ENCODE assay signal across 19 cellular contexts in genomic region chr3:10274601-10275000, GRCh38. TPM values are rescaled to one million over a fixed set of nuclear protein-coding genes. Genes with fewer than 3 reads are reported as not detected.
DNase-seq lines count a peak whose midpoint lies in the region; ATAC-seq and TF ChIP-seq lines count a peak whose summit lies in the region.
"Had no signal": no experiment of that assay in that cellular context is flagged by ENCODE, and none has a peak within 500 bp of the region (broad histone marks: within the 10 kb centered on the region; RNA-seq: fewer than 3 reads in every experiment).

No MANE protein-coding gene starts in this region.

- H3K4me3 ChIP-seq in HEK293 (ENCODE audit: low read depth, low read length) = no peak overlapping the region
- H3K4me3 ChIP-seq in mammary epithelial cell (replicated peaks in 1 of 3; ENCODE audit: insufficient read depth in 1 of 3, low read depth in 2 of 3, low read length in 3 of 3) = no peak overlapping the region
- H3K4me3 ChIP-seq in endodermal cell (ENCODE audit: low read length) = no peak overlapping the region
- H3K4me3 ChIP-seq: esophagus squamous epithelium, MG63 had no signal

- H3K4me2 ChIP-seq in mammary epithelial cell (ENCODE audit: insufficient read depth, low read depth, low read length) = no peak overlapping the region

- H3K27ac ChIP-seq in HEK293 (ENCODE audit: extremely low read depth, low read depth, low read length) (no peak overlapping the region), mammary epithelial cell (ENCODE audit: insufficient read depth, low read depth, low read length) (no peak overlapping the region), endodermal cell (ENCODE audit: low read depth, low read length) (no peak overlapping the region)
- H3K27ac ChIP-seq: esophagus squamous epithelium had no signal

- no peaks in the 10 kb centered on the region for H3K9me3 ChIP-seq in HEK293 (ENCODE audit: control insufficient read depth, insufficient read depth, low read depth, low read length)
- no peaks in the 10 kb centered on the region for H3K9me3 ChIP-seq in mammary epithelial cell (replicated peaks; ENCODE audit: insufficient read depth, low read length)
- no peaks in the 10 kb centered on the region for H3K9me3 ChIP-seq in endodermal cell (ENCODE audit: control insufficient read depth, low read length)
- H3K9me3 ChIP-seq: esophagus squamous epithelium, MG63 had no signal

- H3K27ac Mint-ChIP-seq in activated CD8-positive, alpha-beta T cell treated with anti-CD3 and anti-CD28 coated beads for 36 hours = peak overlapping the region; percentile 22
- H3K27ac Mint-ChIP-seq in activated CD8-positive, alpha-beta T cell treated with anti-CD3 and anti-CD28 coated beads, Interleukin-2, amount 10 ng/mL, durations not matched to agents 7 days and 5 days = no peak overlapping the region
- H3K27ac Mint-ChIP-seq in naive thymus-derived CD8-positive, alpha-beta T cell = peak overlapping the region in 9 of 10 donors; percentile 53 to 92 (median 84)
- H3K27ac Mint-ChIP-seq in endodermal cell = no peak overlapping the region
- H3K27ac Mint-ChIP-seq: activated T-helper 1 cell treated with anti-CD3 and anti-CD28 coated beads, Interleukin-12 subunit alpha, Interleukin-12 subunit beta, Interleukin-2, Interleukin-4 antibody, amounts not matched to agents 30 ng/mL and 10 ng/mL and 1 ng/mL, durations not matched to agents 14 hours and 24 hours and 36 hours had no signal

- no peaks in the 10 kb centered on the region for H3K27me3 Mint-ChIP-seq in activated CD8-positive, alpha-beta T cell treated with anti-CD3 and anti-CD28 coated beads for 36 hours
- no peaks in the 10 kb centered on the region for H3K27me3 Mint-ChIP-seq in activated CD8-positive, alpha-beta T cell treated with anti-CD3 and anti-CD28 coated beads, Interleukin-2, amount 10 ng/mL, durations not matched to agents 7 days and 5 days (ENCODE audit: low read depth)
- no peaks in the 10 kb centered on the region for H3K27me3 Mint-ChIP-seq in naive thymus-derived CD8-positive, alpha-beta T cell
- H3K27me3 Mint-ChIP-seq in endodermal cell (ENCODE audit: insufficient read depth) = no peaks in the 10 kb centered on the region

- dilution Hi-C loops in mammary epithelial cell (cut with HindIII; ENCODE audit: low sequenced_read_pairs) = no loop called here

- intact Hi-C loops in activated CD8-positive, alpha-beta T cell treated with anti-CD3 and anti-CD28 coated beads for 36 hours (cut with micrococcal nuclease) = no loop called here
- intact Hi-C loops in mammary epithelial cell (cut with micrococcal nuclease) = no loop called here

- H2AFZ ChIP-seq in mammary epithelial cell (ENCODE audit: low read depth, low read length) = no peak overlapping the region

- no TSS peak for BruUV-seq in mammary epithelial cell (replicated peaks; lab: Mats Ljungman, UMichigan)

- WGBS in mammary epithelial cell (ENCODE audit: low coverage, missing lambda C conversion rate) = 100% methylated on average over 1 of the region's 1 CpG
- 84% methylated on average over 1 of the region's 1 CpG; no CpG with 5 or more reads in 1 of the 2 experiments for WGBS in endodermal cell (ENCODE audit: insufficient coverage in 1 of 2, insufficient read length in 1 of 2), 2 experiments

- no peak for TF ChIP-seq CTCF in activated CD8-positive, alpha-beta T cell treated with anti-CD3 and anti-CD28 coated beads for 36 hours (IDR thresholded peaks at IDR 0.05)
- TF ChIP-seq CTCF in HEK293 (tag by site-specific recombination; IDR thresholded peaks at IDR 0.05) (no peak), mammary epithelial cell (conservative IDR thresholded peaks at IDR 0.05 in 1 of 2, IDR thresholded peaks at IDR 0.05 in 1 of 2; ENCODE audit: extremely low read depth in 1 of 2, insufficient read depth in 1 of 2, low read depth in 1 of 2, low read length in 2 of 2) (no peak), endodermal cell (conservative IDR thresholded peaks at IDR 0.05) (no peak)

- no peak overlapping the region for H3K9ac ChIP-seq in mammary epithelial cell (ENCODE audit: insufficient read depth, low read length)
- H3K9ac ChIP-seq in endodermal cell (ENCODE audit: extremely low read depth, low read length, poor library complexity, severe bottlenecking) = no peak overlapping the region

- ATAC-seq in activated CD8-positive, alpha-beta T cell treated with anti-CD3 and anti-CD28 coated beads for 36 hours = no peak
- ATAC-seq in activated CD8-positive, alpha-beta T cell treated with anti-CD3 and anti-CD28 coated beads, Interleukin-2, amount 10 ng/mL, durations not matched to agents 7 days and 5 days = no peak
- ATAC-seq in naive thymus-derived CD8-positive, alpha-beta T cell = no peak

- H3K9me3 Mint-ChIP-seq in activated CD8-positive, alpha-beta T cell treated with anti-CD3 and anti-CD28 coated beads for 36 hours = no peaks in the 10 kb centered on the region
- H3K9me3 Mint-ChIP-seq in activated CD8-positive, alpha-beta T cell treated with anti-CD3 and anti-CD28 coated beads, Interleukin-2, amount 10 ng/mL, durations not matched to agents 7 days and 5 days (ENCODE audit: insufficient read depth) = no peaks in the 10 kb centered on the region
- H3K9me3 Mint-ChIP-seq in naive thymus-derived CD8-positive, alpha-beta T cell = no peaks in the 10 kb centered on the region
- no peaks in the 10 kb centered on the region for H3K9me3 Mint-ChIP-seq in endodermal cell
- H3K9me3 Mint-ChIP-seq: activated T-helper 1 cell treated with anti-CD3 and anti-CD28 coated beads, Interleukin-12 subunit alpha, Interleukin-12 subunit beta, Interleukin-2, Interleukin-4 antibody, amounts not matched to agents 30 ng/mL and 10 ng/mL and 1 ng/mL, durations not matched to agents 14 hours and 24 hours and 36 hours; neural crest cell had no signal

- H3K36me3 ChIP-seq in HEK293 (ENCODE audit: control insufficient read depth in 2 of 2, insufficient read depth in 1 of 2, low read length in 2 of 2) (peaks cover 31 to 73% of the 10 kb centered on the region in 2 experiments), mammary epithelial cell (ENCODE audit: insufficient read depth, low read length) (peaks cover 25% of the 10 kb centered on the region), endodermal cell (ENCODE audit: control insufficient read depth, insufficient read depth, low read length) (peaks cover 41% of the 10 kb centered on the region)

- peaks cover 3% of the 10 kb centered on the region for H4K20me1 ChIP-seq in mammary epithelial cell (ENCODE audit: insufficient read depth, low read length)

- H3K4me1 ChIP-seq in HEK293 (ENCODE audit: control insufficient read depth, insufficient read depth, low read length) (peaks cover 15% of the 10 kb centered on the region), mammary epithelial cell (ENCODE audit: insufficient read depth, low read length) (peaks cover 8% of the 10 kb centered on the region), endodermal cell (ENCODE audit: control insufficient read depth, insufficient read depth, low read length) (no peaks in the 10 kb centered on the region)

- CTCF ChIA-PET in activated CD8-positive, alpha-beta T cell treated with anti-CD3 and anti-CD28 coated beads for 36 hours (lab: Charles Lee) = interaction anchor here (0.8 to 1.0 kb wide), 2 partner anchors 11 to 12 kb away, joined by 3 to 4 read pairs; no protein-coding TSS in a partner anchor
- CTCF ChIA-PET in activated CD8-positive, alpha-beta T cell treated with anti-CD3 and anti-CD28 coated beads, Interleukin-2, amount 10 ng/mL, durations not matched to agents 7 days and 5 days (lab: Charles Lee) = interaction anchor here (1.3 to 2.9 kb wide), 2 partner anchors 9 to 12 kb away, joined by 4 to 18 read pairs; no protein-coding TSS in a partner anchor
- CTCF ChIA-PET in HEK293 (lab: Yijun Ruan, JAX) (interaction anchor here (0.6 to 1.3 kb wide), 3 partner anchors 10 to 1028 kb away, joined by 3 to 8 read pairs (median 4); no protein-coding TSS in a partner anchor), mammary epithelial cell (lab: Charles Lee; ENCODE audit: low non-redundant PET) (no interaction called here)

- in situ Hi-C loops in mammary epithelial cell (cut with MboI; ENCODE audit: low sequenced_read_pairs in 2 of 2) = no loop called here

- H3K79me2 ChIP-seq in mammary epithelial cell (ENCODE audit: insufficient read depth, low read length) = peaks cover 81% of the 10 kb centered on the region

- peaks cover 47% of the 10 kb centered on the region for H3K36me3 Mint-ChIP-seq in activated CD8-positive, alpha-beta T cell treated with anti-CD3 and anti-CD28 coated beads for 36 hours (ENCODE audit: low read depth)
- peaks cover 63% of the 10 kb centered on the region for H3K36me3 Mint-ChIP-seq in activated CD8-positive, alpha-beta T cell treated with anti-CD3 and anti-CD28 coated beads, Interleukin-2, amount 10 ng/mL, durations not matched to agents 7 days and 5 days (ENCODE audit: low read depth)
- peaks cover 0 to 94% (median 8%) of the 10 kb centered on the region in 3 donors for H3K36me3 Mint-ChIP-seq in naive thymus-derived CD8-positive, alpha-beta T cell
- peaks cover 36% of the 10 kb centered on the region for H3K36me3 Mint-ChIP-seq in endodermal cell (ENCODE audit: low read depth)

- DNase-seq in activated CD8-positive, alpha-beta T cell treated with anti-CD3 and anti-CD28 coated beads for 36 hours = no peak
- DNase-seq in activated CD8-positive, alpha-beta T cell treated with anti-CD3 and anti-CD28 coated beads, Interleukin-2, amount 10 ng/mL, durations not matched to agents 7 days and 5 days = no peak
- DNase-seq in OCI-M1 (lab: John Stamatoyannopoulos, UW) = peak; percentile 59
- DNase-seq in naive thymus-derived CD8-positive, alpha-beta T cell = no peak
- no peak for DNase-seq in mammary epithelial cell
- DNase-seq in midbrain (lab: John Stamatoyannopoulos, UW) = no peak
- DNase-seq in endodermal cell = no peak
- DNase-seq: activated CD4-positive, alpha-beta T cell treated with anti-CD3 and anti-CD28 coated beads, Interleukin-2, amount 50 U/mL, for 48 hours; amniotic stem cell; central memory CD4-positive, alpha-beta T cell; esophagus squamous epithelium; GDM1; mesenchymal stem cell; MG63; NCI-H2081 treated with DMSO at 0.1 percent for 48 hours had no signal

- H3K4me3 Mint-ChIP-seq in activated CD8-positive, alpha-beta T cell treated with anti-CD3 and anti-CD28 coated beads for 36 hours = no peak overlapping the region
- no peak overlapping the region for H3K4me3 Mint-ChIP-seq in activated CD8-positive, alpha-beta T cell treated with anti-CD3 and anti-CD28 coated beads, Interleukin-2, amount 10 ng/mL, durations not matched to agents 7 days and 5 days
- peak overlapping the region in 9 of 10 donors; percentile 8 to 61 (median 50) for H3K4me3 Mint-ChIP-seq in naive thymus-derived CD8-positive, alpha-beta T cell
- no peak overlapping the region for H3K4me3 Mint-ChIP-seq in endodermal cell
- H3K4me3 Mint-ChIP-seq: activated T-helper 1 cell treated with anti-CD3 and anti-CD28 coated beads, Interleukin-12 subunit alpha, Interleukin-12 subunit beta, Interleukin-2, Interleukin-4 antibody, amounts not matched to agents 30 ng/mL and 10 ng/mL and 1 ng/mL, durations not matched to agents 14 hours and 24 hours and 36 hours; neural crest cell had no signal

- POLR2A ChIA-PET in activated CD8-positive, alpha-beta T cell treated with anti-CD3 and anti-CD28 coated beads for 36 hours (lab: Charles Lee) = interaction anchor here (1.3 kb wide), 2 partner anchors 9 to 30 kb away, joined by 3 to 5 read pairs; no protein-coding TSS in a partner anchor
- POLR2A ChIA-PET in activated CD8-positive, alpha-beta T cell treated with anti-CD3 and anti-CD28 coated beads, Interleukin-2, amount 10 ng/mL, durations not matched to agents 7 days and 5 days (lab: Charles Lee) = no interaction called here
- POLR2A ChIA-PET in HEK293 (lab: Yijun Ruan, JAX) = interaction anchor here (0.5 kb wide), 1 partner anchor 109 kb away, joined by 3 read pairs; no protein-coding TSS in a partner anchor
- POLR2A ChIA-PET in naive thymus-derived CD8-positive, alpha-beta T cell (lab: Charles Lee) = interaction anchor here (0.6 to 1.3 kb wide), 4 partner anchors 9 to 285 kb away, joined by 3 to 6 read pairs (median 4); no protein-coding TSS in a partner anchor

- peaks cover 42% of the 10 kb centered on the region for H3K4me1 Mint-ChIP-seq in activated CD8-positive, alpha-beta T cell treated with anti-CD3 and anti-CD28 coated beads for 36 hours (ENCODE audit: low read depth)
- H3K4me1 Mint-ChIP-seq in activated CD8-positive, alpha-beta T cell treated with anti-CD3 and anti-CD28 coated beads, Interleukin-2, amount 10 ng/mL, durations not matched to agents 7 days and 5 days (ENCODE audit: low read depth) = peaks cover 33% of the 10 kb centered on the region
- H3K4me1 Mint-ChIP-seq in naive thymus-derived CD8-positive, alpha-beta T cell = peaks cover 32 to 64% (median 43%) of the 10 kb centered on the region in 4 donors
- H3K4me1 Mint-ChIP-seq in endodermal cell = peaks cover 7% of the 10 kb centered on the region

- H3K27me3 ChIP-seq in mammary epithelial cell (ENCODE audit: insufficient read depth, low read length) (no peaks in the 10 kb centered on the region), endodermal cell (ENCODE audit: control insufficient read depth, insufficient read depth, low read length, poor library complexity, severe bottlenecking) (no peaks in the 10 kb centered on the region)
- H3K27me3 ChIP-seq: esophagus squamous epithelium, MG63 had no signal

RNA-seq across cellular contexts. Expression of gene GHRL, which starts 18.1 kb away (rescaled TPM):
- under 1 TPM in 1 of 2 experiments, not detected in 1; 0.22 TPM for total RNA-seq in activated CD8-positive, alpha-beta T cell treated with anti-CD3 and anti-CD28 coated beads for 36 hours
- under 1 TPM; 0.21 to 0.63 TPM for total RNA-seq in activated CD8-positive, alpha-beta T cell treated with anti-CD3 and anti-CD28 coated beads, Interleukin-2, amount 10 ng/mL, durations not matched to agents 7 days and 5 days
- total RNA-seq in naive thymus-derived CD8-positive, alpha-beta T cell = 1 to 10 TPM; 1.3 to 1.4 TPM
- polyA plus RNA-seq in naive thymus-derived CD8-positive, alpha-beta T cell = 1 to 10 TPM in 1 of 3 donors, under 1 TPM in 1, not detected in 1; 0.22 to 3.2 TPM
- total RNA-seq in mammary epithelial cell (under 1 TPM in 1 of 2 donors, not detected in 1; 0.38 TPM), endodermal cell (not detected)
- not detected for polyA plus RNA-seq in mammary epithelial cell
- polyA minus RNA-seq in mammary epithelial cell = not detected
- polyA plus RNA-seq in endodermal cell (2013, experiment 1 of 2) = 0.36 TPM
- not detected for polyA plus RNA-seq in endodermal cell (2013, experiment 2 of 2)
- total RNA-seq: renal cortical epithelial cell had no signal

RNA-seq across cellular contexts. Expression of gene TATDN2, which starts 26.3 kb away (rescaled TPM):
- total RNA-seq in activated CD8-positive, alpha-beta T cell treated with anti-CD3 and anti-CD28 coated beads for 36 hours = 10 to 100 TPM; 37.1 to 38.5 TPM
- total RNA-seq in activated CD8-positive, alpha-beta T cell treated with anti-CD3 and anti-CD28 coated beads, Interleukin-2, amount 10 ng/mL, durations not matched to agents 7 days and 5 days = 10 to 100 TPM; 57.0 to 61.6 TPM
- 10 to 100 TPM; 68.1 to 71.1 TPM for total RNA-seq in naive thymus-derived CD8-positive, alpha-beta T cell
- polyA plus RNA-seq in naive thymus-derived CD8-positive, alpha-beta T cell = 10 to 100 TPM; 11.5 to 20.9 (median 14.5) TPM
- total RNA-seq in mammary epithelial cell (10 to 100 TPM; 16.7 to 28.7 TPM), endodermal cell (10 to 100 TPM; 34.0 to 34.1 TPM)
- polyA plus RNA-seq in mammary epithelial cell = 18.8 TPM
- 51.1 TPM for polyA minus RNA-seq in mammary epithelial cell
- 18.5 TPM for polyA plus RNA-seq in endodermal cell (2013, experiment 1 of 2)
- 16.3 TPM for polyA plus RNA-seq in endodermal cell (2013, experiment 2 of 2)

RNA-seq across cellular contexts. Expression of gene SEC13, which starts 46.3 kb away (rescaled TPM):
- 10 to 100 TPM; 89.7 to 89.8 TPM for total RNA-seq in activated CD8-positive, alpha-beta T cell treated with anti-CD3 and anti-CD28 coated beads for 36 hours
- total RNA-seq in activated CD8-positive, alpha-beta T cell treated with anti-CD3 and anti-CD28 coated beads, Interleukin-2, amount 10 ng/mL, durations not matched to agents 7 days and 5 days = 10 to 100 TPM; 93.2 to 95.0 TPM
- 10 to 100 TPM; 59.6 to 70.8 TPM for total RNA-seq in naive thymus-derived CD8-positive, alpha-beta T cell
- polyA plus RNA-seq in naive thymus-derived CD8-positive, alpha-beta T cell = 100 to 1,000 TPM; 118 to 120 (median 118) TPM
- total RNA-seq in mammary epithelial cell (100 to 1,000 TPM; 124 to 140 TPM), endodermal cell (100 to 1,000 TPM; 140 to 142 TPM)
- polyA plus RNA-seq in mammary epithelial cell = 202 TPM
- 194 TPM for polyA minus RNA-seq in mammary epithelial cell
- 118 TPM for polyA plus RNA-seq in endodermal cell (2013, experiment 1 of 2)
- 117 TPM for polyA plus RNA-seq in endodermal cell (2013, experiment 2 of 2)

Comparison
In these comparisons a context has a peak if more than half of its experiments do, and no peak if none do; other contexts are left out.
1. H3K27ac Mint-ChIP-seq: peak in activated CD8-positive, alpha-beta T cell treated with anti-CD3 and anti-CD28 coated beads for 36 hours (single experiment) and naive thymus-derived CD8-positive, alpha-beta T cell (9 of 10); none in activated CD8-positive, alpha-beta T cell treated with anti-CD3 and anti-CD28 coated beads, Interleukin-2, amount 10 ng/mL, durations not matched to agents 7 days and 5 days (single experiment) and endodermal cell (single experiment).
2. H3K4me3 Mint-ChIP-seq: peak in naive thymus-derived CD8-positive, alpha-beta T cell (9 of 10); none in activated CD8-positive, alpha-beta T cell treated with anti-CD3 and anti-CD28 coated beads for 36 hours (single experiment), activated CD8-positive, alpha-beta T cell treated with anti-CD3 and anti-CD28 coated beads, Interleukin-2, amount 10 ng/mL, durations not matched to agents 7 days and 5 days (single experiment) and endodermal cell (single experiment).